ENCODE assay signal across 3 cellular contexts in the genomic region with DNA sequence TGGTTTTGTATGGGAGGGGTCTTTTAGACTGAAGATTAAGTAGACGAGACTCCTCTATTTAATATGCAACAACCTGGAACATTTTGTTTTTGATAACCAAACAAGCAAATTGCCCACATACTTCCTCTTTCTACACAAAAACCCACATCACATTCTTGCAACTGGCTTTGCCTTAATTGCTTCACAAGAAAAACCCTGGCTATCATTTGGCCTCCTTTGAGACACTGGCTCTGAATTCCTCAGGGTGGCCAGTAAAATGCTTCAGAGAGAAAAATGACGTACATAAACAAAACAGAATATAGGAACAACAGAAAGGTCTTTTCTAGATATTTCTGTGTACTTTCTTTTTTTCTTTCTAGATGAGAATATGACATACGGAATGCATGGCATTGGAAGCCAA.
TF ChIP-seq lines count a peak whose summit lies in the region.

No MANE protein-coding gene starts in this region.

TF ChIP-seq in liver, 16 proteins besides CTCF, POLR2A, EP300 and RAD21 (continued from another document):
- TF ChIP-seq, protein P1, sequence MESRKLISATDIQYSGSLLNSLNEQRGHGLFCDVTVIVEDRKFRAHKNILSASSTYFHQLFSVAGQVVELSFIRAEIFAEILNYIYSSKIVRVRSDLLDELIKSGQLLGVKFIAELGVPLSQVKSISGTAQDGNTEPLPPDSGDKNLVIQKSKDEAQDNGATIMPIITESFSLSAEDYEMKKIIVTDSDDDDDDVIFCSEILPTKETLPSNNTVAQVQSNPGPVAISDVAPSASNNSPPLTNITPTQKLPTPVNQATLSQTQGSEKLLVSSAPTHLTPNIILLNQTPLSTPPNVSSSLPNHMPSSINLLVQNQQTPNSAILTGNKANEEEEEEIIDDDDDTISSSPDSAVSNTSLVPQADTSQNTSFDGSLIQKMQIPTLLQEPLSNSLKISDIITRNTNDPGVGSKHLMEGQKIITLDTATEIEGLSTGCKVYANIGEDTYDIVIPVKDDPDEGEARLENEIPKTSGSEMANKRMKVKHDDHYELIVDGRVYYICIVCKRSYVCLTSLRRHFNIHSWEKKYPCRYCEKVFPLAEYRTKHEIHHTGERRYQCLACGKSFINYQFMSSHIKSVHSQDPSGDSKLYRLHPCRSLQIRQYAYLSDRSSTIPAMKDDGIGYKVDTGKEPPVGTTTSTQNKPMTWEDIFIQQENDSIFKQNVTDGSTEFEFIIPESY (IDR thresholded peaks at IDR 0.05), result no peak
- TF ChIP-seq HNF4G (IDR thresholded peaks at IDR 0.05), result no peak
- TF ChIP-seq, protein P2, sequence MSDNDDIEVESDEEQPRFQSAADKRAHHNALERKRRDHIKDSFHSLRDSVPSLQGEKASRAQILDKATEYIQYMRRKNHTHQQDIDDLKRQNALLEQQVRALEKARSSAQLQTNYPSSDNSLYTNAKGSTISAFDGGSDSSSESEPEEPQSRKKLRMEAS (IDR thresholded peaks at IDR 0.05), result no peak
- no peak for TF ChIP-seq NR2F2 (IDR thresholded peaks at IDR 0.05)
- TF ChIP-seq, protein P3, sequence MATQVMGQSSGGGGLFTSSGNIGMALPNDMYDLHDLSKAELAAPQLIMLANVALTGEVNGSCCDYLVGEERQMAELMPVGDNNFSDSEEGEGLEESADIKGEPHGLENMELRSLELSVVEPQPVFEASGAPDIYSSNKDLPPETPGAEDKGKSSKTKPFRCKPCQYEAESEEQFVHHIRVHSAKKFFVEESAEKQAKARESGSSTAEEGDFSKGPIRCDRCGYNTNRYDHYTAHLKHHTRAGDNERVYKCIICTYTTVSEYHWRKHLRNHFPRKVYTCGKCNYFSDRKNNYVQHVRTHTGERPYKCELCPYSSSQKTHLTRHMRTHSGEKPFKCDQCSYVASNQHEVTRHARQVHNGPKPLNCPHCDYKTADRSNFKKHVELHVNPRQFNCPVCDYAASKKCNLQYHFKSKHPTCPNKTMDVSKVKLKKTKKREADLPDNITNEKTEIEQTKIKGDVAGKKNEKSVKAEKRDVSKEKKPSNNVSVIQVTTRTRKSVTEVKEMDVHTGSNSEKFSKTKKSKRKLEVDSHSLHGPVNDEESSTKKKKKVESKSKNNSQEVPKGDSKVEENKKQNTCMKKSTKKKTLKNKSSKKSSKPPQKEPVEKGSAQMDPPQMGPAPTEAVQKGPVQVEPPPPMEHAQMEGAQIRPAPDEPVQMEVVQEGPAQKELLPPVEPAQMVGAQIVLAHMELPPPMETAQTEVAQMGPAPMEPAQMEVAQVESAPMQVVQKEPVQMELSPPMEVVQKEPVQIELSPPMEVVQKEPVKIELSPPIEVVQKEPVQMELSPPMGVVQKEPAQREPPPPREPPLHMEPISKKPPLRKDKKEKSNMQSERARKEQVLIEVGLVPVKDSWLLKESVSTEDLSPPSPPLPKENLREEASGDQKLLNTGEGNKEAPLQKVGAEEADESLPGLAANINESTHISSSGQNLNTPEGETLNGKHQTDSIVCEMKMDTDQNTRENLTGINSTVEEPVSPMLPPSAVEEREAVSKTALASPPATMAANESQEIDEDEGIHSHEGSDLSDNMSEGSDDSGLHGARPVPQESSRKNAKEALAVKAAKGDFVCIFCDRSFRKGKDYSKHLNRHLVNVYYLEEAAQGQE (IDR thresholded peaks at IDR 0.05), result no peak
- no peak for TF ChIP-seq ATF3 (IDR thresholded peaks at IDR 0.05)
- no peak for TF ChIP-seq TAF1 (conservative IDR thresholded peaks at IDR 0.05)
- TF ChIP-seq JUND (IDR thresholded peaks at IDR 0.05), result no peak
- TF ChIP-seq YY1 (IDR thresholded peaks at IDR 0.05), result no peak

TF ChIP-seq in HepG2, 621 proteins besides CTCF, POLR2A, EP300 and RAD21 (continued from another document):
- TF ChIP-seq ZNF75D (CRISPR knock-in tag; IDR thresholded peaks at IDR 0.05; ENCODE audit: borderline replicate concordance) (no peak), ZFP90 (CRISPR knock-in tag; IDR thresholded peaks at IDR 0.05; ENCODE audit: borderline replicate concordance) (no peak), TBL1XR1 (IDR thresholded peaks at IDR 0.05; ENCODE audit: borderline replicate concordance, low read length, partially characterized antibody) (no peak)
- TF ChIP-seq, protein P4, sequence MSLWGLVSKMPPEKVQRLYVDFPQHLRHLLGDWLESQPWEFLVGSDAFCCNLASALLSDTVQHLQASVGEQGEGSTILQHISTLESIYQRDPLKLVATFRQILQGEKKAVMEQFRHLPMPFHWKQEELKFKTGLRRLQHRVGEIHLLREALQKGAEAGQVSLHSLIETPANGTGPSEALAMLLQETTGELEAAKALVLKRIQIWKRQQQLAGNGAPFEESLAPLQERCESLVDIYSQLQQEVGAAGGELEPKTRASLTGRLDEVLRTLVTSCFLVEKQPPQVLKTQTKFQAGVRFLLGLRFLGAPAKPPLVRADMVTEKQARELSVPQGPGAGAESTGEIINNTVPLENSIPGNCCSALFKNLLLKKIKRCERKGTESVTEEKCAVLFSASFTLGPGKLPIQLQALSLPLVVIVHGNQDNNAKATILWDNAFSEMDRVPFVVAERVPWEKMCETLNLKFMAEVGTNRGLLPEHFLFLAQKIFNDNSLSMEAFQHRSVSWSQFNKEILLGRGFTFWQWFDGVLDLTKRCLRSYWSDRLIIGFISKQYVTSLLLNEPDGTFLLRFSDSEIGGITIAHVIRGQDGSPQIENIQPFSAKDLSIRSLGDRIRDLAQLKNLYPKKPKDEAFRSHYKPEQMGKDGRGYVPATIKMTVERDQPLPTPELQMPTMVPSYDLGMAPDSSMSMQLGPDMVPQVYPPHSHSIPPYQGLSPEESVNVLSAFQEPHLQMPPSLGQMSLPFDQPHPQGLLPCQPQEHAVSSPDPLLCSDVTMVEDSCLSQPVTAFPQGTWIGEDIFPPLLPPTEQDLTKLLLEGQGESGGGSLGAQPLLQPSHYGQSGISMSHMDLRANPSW (CRISPR knock-in tag; IDR thresholded peaks at IDR 0.05; ENCODE audit: borderline replicate concordance), result no peak

TF ChIP-seq in WTC11, 78 proteins besides CTCF, POLR2A, EP300 and RAD21 (continued from another document):
- TF ChIP-seq, protein P5, sequence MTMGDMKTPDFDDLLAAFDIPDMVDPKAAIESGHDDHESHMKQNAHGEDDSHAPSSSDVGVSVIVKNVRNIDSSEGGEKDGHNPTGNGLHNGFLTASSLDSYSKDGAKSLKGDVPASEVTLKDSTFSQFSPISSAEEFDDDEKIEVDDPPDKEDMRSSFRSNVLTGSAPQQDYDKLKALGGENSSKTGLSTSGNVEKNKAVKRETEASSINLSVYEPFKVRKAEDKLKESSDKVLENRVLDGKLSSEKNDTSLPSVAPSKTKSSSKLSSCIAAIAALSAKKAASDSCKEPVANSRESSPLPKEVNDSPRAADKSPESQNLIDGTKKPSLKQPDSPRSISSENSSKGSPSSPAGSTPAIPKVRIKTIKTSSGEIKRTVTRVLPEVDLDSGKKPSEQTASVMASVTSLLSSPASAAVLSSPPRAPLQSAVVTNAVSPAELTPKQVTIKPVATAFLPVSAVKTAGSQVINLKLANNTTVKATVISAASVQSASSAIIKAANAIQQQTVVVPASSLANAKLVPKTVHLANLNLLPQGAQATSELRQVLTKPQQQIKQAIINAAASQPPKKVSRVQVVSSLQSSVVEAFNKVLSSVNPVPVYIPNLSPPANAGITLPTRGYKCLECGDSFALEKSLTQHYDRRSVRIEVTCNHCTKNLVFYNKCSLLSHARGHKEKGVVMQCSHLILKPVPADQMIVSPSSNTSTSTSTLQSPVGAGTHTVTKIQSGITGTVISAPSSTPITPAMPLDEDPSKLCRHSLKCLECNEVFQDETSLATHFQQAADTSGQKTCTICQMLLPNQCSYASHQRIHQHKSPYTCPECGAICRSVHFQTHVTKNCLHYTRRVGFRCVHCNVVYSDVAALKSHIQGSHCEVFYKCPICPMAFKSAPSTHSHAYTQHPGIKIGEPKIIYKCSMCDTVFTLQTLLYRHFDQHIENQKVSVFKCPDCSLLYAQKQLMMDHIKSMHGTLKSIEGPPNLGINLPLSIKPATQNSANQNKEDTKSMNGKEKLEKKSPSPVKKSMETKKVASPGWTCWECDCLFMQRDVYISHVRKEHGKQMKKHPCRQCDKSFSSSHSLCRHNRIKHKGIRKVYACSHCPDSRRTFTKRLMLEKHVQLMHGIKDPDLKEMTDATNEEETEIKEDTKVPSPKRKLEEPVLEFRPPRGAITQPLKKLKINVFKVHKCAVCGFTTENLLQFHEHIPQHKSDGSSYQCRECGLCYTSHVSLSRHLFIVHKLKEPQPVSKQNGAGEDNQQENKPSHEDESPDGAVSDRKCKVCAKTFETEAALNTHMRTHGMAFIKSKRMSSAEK (CRISPR knock-in tag; IDR thresholded peaks at IDR 0.05; ENCODE audit: borderline replicate concordance), result no peak
- no peak for TF ChIP-seq JUN (CRISPR knock-in tag; IDR thresholded peaks at IDR 0.05)
